ENCODE assay signal across 18 cellular contexts in the genomic region with DNA sequence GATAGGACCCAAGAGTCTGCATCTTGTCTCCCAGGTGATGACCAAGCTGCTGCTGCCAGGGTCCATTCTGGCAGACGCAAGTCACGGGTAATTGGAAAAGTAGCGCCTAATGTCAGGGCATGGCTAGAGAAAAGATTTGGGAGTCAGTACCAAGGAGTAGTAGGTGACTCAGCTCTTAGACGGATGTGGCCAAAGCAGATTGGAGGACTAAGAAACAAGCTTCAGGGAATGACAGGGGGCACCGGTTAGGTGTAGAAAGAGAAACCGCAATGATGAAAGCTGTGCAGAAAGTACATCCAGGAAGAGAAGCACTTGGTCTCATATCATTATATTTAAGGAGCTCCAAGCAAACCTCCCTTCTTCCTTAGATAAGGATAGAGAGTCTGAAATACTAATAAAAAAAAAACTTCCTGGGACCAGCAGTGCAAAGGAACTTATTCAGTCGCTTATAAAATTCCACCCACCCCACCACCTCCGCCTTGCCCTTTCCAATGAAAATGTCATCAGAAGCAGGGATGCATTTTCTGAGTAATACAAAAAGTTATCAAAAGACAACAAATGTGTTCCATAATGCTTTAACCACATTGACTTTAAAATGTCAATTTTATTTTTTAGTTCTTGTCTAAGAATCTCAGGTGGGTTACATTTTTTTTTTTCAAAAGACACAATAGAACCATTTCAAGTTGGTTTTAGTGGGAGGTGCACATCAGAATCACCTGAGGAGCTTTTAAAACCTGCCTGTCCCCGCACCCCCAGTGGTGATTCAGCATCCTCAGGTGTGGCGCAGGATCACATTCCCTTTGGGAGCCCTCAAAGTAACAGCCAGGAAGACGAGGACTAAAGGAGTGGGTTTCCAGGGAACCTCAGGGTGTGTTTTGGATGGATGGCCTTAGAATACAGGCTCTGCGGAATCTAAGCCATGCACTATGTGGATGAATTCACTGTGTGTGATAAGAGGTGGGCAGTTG. TPM values are rescaled to one million over a fixed set of nuclear protein-coding genes. Genes with fewer than 3 reads are reported as not detected.
A peak's percentile ranks its signal among the peaks of the same experiment; 100 is the strongest.
DNase-seq lines count a peak whose midpoint lies in the region; ATAC-seq and TF ChIP-seq lines count a peak whose summit lies in the region.
"Had no signal": no experiment of that assay in that cellular context is flagged by ENCODE, and none has a peak within 500 bp of the region (broad histone marks: within the 10 kb centered on the region; RNA-seq: fewer than 3 reads in every experiment).

No MANE protein-coding gene starts in this region.

- no TSS peak for BruUV-seq in MCF 10A (replicated peaks; lab: Mats Ljungman, UMichigan)

- DNase-seq in MCF 10A (ENCODE audit: unreplicated experiment) (peak; percentile 92), breast epithelium (ENCODE audit: low spot score in 2 of 2) (no peak), NCI-H69 (lab: John Stamatoyannopoulos, UW) (peak; percentile 19), caudate nucleus (lab: John Stamatoyannopoulos, UW) (peak in 14 of 61 donors; percentile 3 to 48 (median 18)), posterior vena cava (ENCODE audit: low spot score) (no peak), tibial artery (no peak), right lobe of liver (no peak)
- no peak for DNase-seq in activated naive CD4-positive, alpha-beta T cell treated with Interleukin-2 at 50 U/mL for 16 hours
- DNase-seq: COR-L47; dorsolateral prefrontal cortex; H7; NCI-H187 treated with DMSO at 0.1 percent for 48 hours; NCI-H524; stimulated activated naive CD4-positive, alpha-beta T cell treated with Interleukin-2 at 50 U/mL for 16 hours had no signal

- H3K27me3 ChIP-seq in breast epithelium (no peaks in the 10 kb centered on the region), tibial artery (no peaks in the 10 kb centered on the region), right lobe of liver (no peaks in the 10 kb centered on the region)
- H3K27me3 ChIP-seq: dorsolateral prefrontal cortex, hepatocyte had no signal

- no peaks in the 10 kb centered on the region for H3K4me1 ChIP-seq in breast epithelium
- H3K4me1 ChIP-seq in tibial artery: peaks cover 0 to 25% (median 5%) of the 10 kb centered on the region in 4 donors
- peaks cover 0 to 27% (median 7%) of the 10 kb centered on the region in 4 donors for H3K4me1 ChIP-seq in right lobe of liver

- H3K4me1 Mint-ChIP-seq in MCF 10A (ENCODE audit: insufficient read depth, unreplicated experiment): peaks cover 56% of the 10 kb centered on the region
- H3K4me1 Mint-ChIP-seq: neural crest cell had no signal

- H3K4me3 Mint-ChIP-seq in MCF 10A (ENCODE audit: unreplicated experiment): peak overlapping the region; percentile 41
- H3K4me3 Mint-ChIP-seq: brain, mesothelial cell of epicardium, neural crest cell had no signal

- CTCF ChIA-PET in MCF 10A (lab: Yijun Ruan, JAX): interaction anchor here (0.6 to 10.1 kb wide), 8 partner anchors 14 to 388 kb away, joined by 3 to 387 read pairs (median 3); no protein-coding TSS in a partner anchor

- H3K36me3 ChIP-seq in breast epithelium (no peaks in the 10 kb centered on the region), tibial artery (peaks cover 9 to 11% (median 10%) of the 10 kb centered on the region in 3 donors), right lobe of liver (peaks cover 0 to 3% (median 0%) of the 10 kb centered on the region in 4 donors)

- POLR2A ChIA-PET in MCF 10A (lab: Yijun Ruan, JAX): interaction anchor here (0.7 to 8.9 kb wide), 11 partner anchors 10 to 138 kb away, joined by 3 to 344 read pairs (median 4); no protein-coding TSS in a partner anchor

- WGBS in right lobe of liver (ENCODE audit: insufficient coverage, low coverage, low lambda C conversion rate, missing lambda C conversion rate): 89% methylated on average over 12 of the region's 12 CpGs

- H3K9me3 ChIP-seq in breast epithelium: no peaks in the 10 kb centered on the region
- H3K9me3 ChIP-seq in tibial artery: no peaks in the 10 kb centered on the region
- no peaks in the 10 kb centered on the region for H3K9me3 ChIP-seq in right lobe of liver

- ATAC-seq in right lobe of liver: no peak

- no peak overlapping the region for H3K27ac ChIP-seq in breast epithelium
- H3K27ac ChIP-seq in caudate nucleus (ENCODE audit: low read depth, low read length): peak overlapping the region; percentile 63
- H3K27ac ChIP-seq in tibial artery: no peak overlapping the region
- no peak overlapping the region for H3K27ac ChIP-seq in right lobe of liver
- H3K27ac ChIP-seq: dorsolateral prefrontal cortex, hepatocyte had no signal

- TF ChIP-seq CTCF in MCF 10A (IDR thresholded peaks at IDR 0.05; ENCODE audit: unreplicated experiment): no peak
- no peak for TF ChIP-seq CTCF in breast epithelium (IDR thresholded peaks at IDR 0.05)
- TF ChIP-seq CTCF in tibial artery (IDR thresholded peaks at IDR 0.05): no peak
- no peak for TF ChIP-seq CTCF in right lobe of liver (IDR thresholded peaks at IDR 0.05)

- H3K9me3 Mint-ChIP-seq in MCF 10A (ENCODE audit: unreplicated experiment): no peaks in the 10 kb centered on the region
- H3K9me3 Mint-ChIP-seq: brain, mesothelial cell of epicardium, neural crest cell had no signal

- intact Hi-C loops in MCF 10A (cut with micrococcal nuclease) (loop anchor here (5.0 kb wide), 2 partner anchors 140 to 185 kb away; no protein-coding TSS in a partner anchor), breast epithelium (cut with DNase I; ENCODE audit: low total_unique reads) (no loop called here), posterior vena cava (cut with DNase I) (no loop called here), tibial artery (cut with DNase I; ENCODE audit: low total_unique reads) (no loop called here), right lobe of liver (cut with DNase I) (loop anchor here in 1 of 2 donors (10.0 kb wide), 1 partner anchor 58 kb away; no protein-coding TSS in a partner anchor)

- no peak for TF ChIP-seq POLR2A in breast epithelium (IDR thresholded peaks at IDR 0.05)
- TF ChIP-seq POLR2A in right lobe of liver (IDR thresholded peaks at IDR 0.05): no peak

- H3K36me3 Mint-ChIP-seq in MCF 10A (ENCODE audit: insufficient read depth, unreplicated experiment): peaks cover 6% of the 10 kb centered on the region
- H3K36me3 Mint-ChIP-seq: brain, mesothelial cell of epicardium had no signal

- peak overlapping the region; percentile 17 for H3K27ac Mint-ChIP-seq in MCF 10A (ENCODE audit: low read depth, unreplicated experiment)
- H3K27ac Mint-ChIP-seq: mesothelial cell of epicardium had no signal

- H3K27me3 Mint-ChIP-seq in MCF 10A (ENCODE audit: insufficient read depth, unreplicated experiment): no peaks in the 10 kb centered on the region

- H3K4me3 ChIP-seq in breast epithelium (no peak overlapping the region), tibial artery (no peak overlapping the region), right lobe of liver (no peak overlapping the region)
- H3K4me3 ChIP-seq: dorsolateral prefrontal cortex, hepatocyte had no signal

RNA-seq across cellular contexts. Expression of gene PTPN3, which starts 31.2 kb away (rescaled TPM):
- total RNA-seq in MCF 10A (2022) (6.3 and 6.9 TPM in 2 replicates), breast epithelium (10 to 100 TPM in 2 of 3 donors, 1 to 10 TPM in 1; 4.2 to 21.2 (median 14.4) TPM), posterior vena cava (1 to 10 TPM; 1.7 to 2.1 TPM), right lobe of liver (10 to 100 TPM; 15.0 to 33.3 (median 30.0) TPM)

Comparison
In these comparisons a context has a peak if more than half of its experiments do, and no peak if none do; other contexts are left out.
1. DNase-seq: peak in MCF 10A (single experiment) and NCI-H69 (single experiment); none in breast epithelium (0 of 2), posterior vena cava (single experiment), tibial artery (0 of 2), right lobe of liver (0 of 3) and activated naive CD4-positive, alpha-beta T cell treated with Interleukin-2 at 50 U/mL for 16 hours (single experiment).